1 cellular context compared by ENCODE assay signal in the genomic region with DNA sequence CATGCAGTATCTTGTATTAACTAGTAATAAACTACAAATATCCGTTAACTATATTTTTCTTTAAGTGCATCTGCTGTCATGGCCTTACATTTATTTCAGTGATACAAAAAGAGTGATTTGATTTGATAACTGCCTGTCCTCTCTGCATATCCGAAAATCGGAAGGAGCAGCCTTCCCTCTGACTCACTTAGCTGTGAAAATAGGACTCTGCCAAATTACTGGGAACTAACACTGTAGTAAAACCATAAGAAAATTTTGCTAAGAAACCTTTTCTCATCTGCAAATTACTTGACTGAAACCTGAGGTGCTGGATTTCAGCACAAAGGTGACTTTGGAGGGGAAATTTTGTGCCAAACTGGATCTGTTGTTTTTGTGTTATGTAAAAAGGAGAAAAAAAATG.
TF ChIP-seq lines count a peak whose summit lies in the region.

No MANE protein-coding gene starts in this region.

TF ChIP-seq in GM23338, 12 proteins besides CTCF, POLR2A, EP300 and RAD21 (continued from another document):
- TF ChIP-seq, protein P1, sequence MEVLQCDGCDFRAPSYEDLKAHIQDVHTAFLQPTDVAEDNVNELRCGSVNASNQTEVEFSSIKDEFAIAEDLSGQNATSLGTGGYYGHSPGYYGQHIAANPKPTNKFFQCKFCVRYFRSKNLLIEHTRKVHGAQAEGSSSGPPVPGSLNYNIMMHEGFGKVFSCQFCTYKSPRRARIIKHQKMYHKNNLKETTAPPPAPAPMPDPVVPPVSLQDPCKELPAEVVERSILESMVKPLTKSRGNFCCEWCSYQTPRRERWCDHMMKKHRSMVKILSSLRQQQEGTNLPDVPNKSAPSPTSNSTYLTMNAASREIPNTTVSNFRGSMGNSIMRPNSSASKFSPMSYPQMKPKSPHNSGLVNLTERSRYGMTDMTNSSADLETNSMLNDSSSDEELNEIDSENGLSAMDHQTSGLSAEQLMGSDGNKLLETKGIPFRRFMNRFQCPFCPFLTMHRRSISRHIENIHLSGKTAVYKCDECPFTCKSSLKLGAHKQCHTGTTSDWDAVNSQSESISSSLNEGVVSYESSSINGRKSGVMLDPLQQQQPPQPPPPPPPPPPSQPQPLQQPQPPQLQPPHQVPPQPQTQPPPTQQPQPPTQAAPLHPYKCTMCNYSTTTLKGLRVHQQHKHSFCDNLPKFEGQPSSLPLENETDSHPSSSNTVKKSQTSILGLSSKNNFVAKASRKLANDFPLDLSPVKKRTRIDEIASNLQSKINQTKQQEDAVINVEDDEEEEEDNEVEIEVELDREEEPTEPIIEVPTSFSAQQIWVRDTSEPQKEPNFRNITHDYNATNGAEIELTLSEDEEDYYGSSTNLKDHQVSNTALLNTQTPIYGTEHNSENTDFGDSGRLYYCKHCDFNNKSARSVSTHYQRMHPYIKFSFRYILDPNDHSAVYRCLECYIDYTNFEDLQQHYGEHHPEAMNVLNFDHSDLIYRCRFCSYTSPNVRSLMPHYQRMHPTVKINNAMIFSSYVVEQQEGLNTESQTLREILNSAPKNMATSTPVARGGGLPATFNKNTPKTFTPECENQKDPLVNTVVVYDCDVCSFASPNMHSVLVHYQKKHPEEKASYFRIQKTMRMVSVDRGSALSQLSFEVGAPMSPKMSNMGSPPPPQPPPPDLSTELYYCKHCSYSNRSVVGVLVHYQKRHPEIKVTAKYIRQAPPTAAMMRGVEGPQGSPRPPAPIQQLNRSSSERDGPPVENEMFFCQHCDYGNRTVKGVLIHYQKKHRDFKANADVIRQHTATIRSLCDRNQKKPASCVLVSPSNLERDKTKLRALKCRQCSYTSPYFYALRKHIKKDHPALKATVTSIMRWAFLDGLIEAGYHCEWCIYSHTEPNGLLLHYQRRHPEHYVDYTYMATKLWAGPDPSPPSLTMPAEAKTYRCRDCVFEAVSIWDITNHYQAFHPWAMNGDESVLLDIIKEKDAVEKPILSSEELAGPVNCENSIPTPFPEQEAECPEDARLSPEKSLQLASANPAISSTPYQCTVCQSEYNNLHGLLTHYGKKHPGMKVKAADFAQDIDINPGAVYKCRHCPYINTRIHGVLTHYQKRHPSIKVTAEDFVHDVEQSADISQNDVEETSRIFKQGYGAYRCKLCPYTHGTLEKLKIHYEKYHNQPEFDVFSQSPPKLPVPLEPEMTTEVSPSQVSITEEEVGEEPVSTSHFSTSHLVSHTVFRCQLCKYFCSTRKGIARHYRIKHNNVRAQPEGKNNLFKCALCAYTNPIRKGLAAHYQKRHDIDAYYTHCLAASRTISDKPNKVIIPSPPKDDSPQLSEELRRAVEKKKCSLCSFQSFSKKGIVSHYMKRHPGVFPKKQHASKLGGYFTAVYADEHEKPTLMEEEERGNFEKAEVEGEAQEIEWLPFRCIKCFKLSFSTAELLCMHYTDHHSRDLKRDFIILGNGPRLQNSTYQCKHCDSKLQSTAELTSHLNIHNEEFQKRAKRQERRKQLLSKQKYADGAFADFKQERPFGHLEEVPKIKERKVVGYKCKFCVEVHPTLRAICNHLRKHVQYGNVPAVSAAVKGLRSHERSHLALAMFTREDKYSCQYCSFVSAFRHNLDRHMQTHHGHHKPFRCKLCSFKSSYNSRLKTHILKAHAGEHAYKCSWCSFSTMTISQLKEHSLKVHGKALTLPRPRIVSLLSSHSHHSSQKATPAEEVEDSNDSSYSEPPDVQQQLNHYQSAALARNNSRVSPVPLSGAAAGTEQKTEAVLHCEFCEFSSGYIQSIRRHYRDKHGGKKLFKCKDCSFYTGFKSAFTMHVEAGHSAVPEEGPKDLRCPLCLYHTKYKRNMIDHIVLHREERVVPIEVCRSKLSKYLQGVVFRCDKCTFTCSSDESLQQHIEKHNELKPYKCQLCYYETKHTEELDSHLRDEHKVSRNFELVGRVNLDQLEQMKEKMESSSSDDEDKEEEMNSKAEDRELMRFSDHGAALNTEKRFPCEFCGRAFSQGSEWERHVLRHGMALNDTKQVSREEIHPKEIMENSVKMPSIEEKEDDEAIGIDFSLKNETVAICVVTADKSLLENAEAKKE (CRISPR knock-in tag; IDR thresholded peaks at IDR 0.05): no peak
- no peak for TF ChIP-seq CREB1 (CRISPR knock-in tag; IDR thresholded peaks at IDR 0.05; ENCODE audit: low read depth)
- TF ChIP-seq ZNF331 (CRISPR knock-in tag; IDR thresholded peaks at IDR 0.05; ENCODE audit: low read depth): no peak
- TF ChIP-seq EZH2 (IDR thresholded peaks at IDR 0.05; ENCODE audit: low read depth, unreplicated experiment): no peak
- no peak for TF ChIP-seq JUNB (IDR thresholded peaks at IDR 0.05; ENCODE audit: unreplicated experiment)
- TF ChIP-seq POLR2AphosphoS5 (IDR thresholded peaks at IDR 0.05; ENCODE audit: low read depth): no peak
- no peak for TF ChIP-seq NANOG (IDR thresholded peaks at IDR 0.05; ENCODE audit: borderline replicate concordance)
- TF ChIP-seq, protein P2, sequence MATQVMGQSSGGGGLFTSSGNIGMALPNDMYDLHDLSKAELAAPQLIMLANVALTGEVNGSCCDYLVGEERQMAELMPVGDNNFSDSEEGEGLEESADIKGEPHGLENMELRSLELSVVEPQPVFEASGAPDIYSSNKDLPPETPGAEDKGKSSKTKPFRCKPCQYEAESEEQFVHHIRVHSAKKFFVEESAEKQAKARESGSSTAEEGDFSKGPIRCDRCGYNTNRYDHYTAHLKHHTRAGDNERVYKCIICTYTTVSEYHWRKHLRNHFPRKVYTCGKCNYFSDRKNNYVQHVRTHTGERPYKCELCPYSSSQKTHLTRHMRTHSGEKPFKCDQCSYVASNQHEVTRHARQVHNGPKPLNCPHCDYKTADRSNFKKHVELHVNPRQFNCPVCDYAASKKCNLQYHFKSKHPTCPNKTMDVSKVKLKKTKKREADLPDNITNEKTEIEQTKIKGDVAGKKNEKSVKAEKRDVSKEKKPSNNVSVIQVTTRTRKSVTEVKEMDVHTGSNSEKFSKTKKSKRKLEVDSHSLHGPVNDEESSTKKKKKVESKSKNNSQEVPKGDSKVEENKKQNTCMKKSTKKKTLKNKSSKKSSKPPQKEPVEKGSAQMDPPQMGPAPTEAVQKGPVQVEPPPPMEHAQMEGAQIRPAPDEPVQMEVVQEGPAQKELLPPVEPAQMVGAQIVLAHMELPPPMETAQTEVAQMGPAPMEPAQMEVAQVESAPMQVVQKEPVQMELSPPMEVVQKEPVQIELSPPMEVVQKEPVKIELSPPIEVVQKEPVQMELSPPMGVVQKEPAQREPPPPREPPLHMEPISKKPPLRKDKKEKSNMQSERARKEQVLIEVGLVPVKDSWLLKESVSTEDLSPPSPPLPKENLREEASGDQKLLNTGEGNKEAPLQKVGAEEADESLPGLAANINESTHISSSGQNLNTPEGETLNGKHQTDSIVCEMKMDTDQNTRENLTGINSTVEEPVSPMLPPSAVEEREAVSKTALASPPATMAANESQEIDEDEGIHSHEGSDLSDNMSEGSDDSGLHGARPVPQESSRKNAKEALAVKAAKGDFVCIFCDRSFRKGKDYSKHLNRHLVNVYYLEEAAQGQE (IDR thresholded peaks at IDR 0.05; ENCODE audit: unreplicated experiment): no peak
TF ChIP-seq in GM23338: peak in this region for 0.
